Comparison of ENCODE assay signal across 14 cellular contexts in genomic region chr14:99537399-99537798, GRCh38. TPM values are rescaled to one million over a fixed set of nuclear protein-coding genes. Genes with fewer than 3 reads are reported as not detected.
DNase-seq lines count a peak whose midpoint lies in the region; ATAC-seq, FAIRE-seq and TF ChIP-seq lines count a peak whose summit lies in the region.
"Had no signal": no experiment of that assay in that cellular context is flagged by ENCODE, and none has a peak within 500 bp of the region (broad histone marks: within the 10 kb centered on the region; RNA-seq: fewer than 3 reads in every experiment).

No MANE protein-coding gene starts in this region.

- H3K4me2 ChIP-seq in BLaER1 = peak overlapping the region; percentile 86; the same call in 1 of the 2 replicates

- DNase-seq in NCI-H226 = peak; percentile 96
- DNase-seq in mucosa of descending colon = no peak
- no peak for DNase-seq in D721Med (ENCODE audit: insufficient read length, low spot score)
- DNase-seq in DMS53 treated with DMSO at 0.1 percent for 48 hours (lab: John Stamatoyannopoulos, UW; ENCODE audit: unreplicated experiment) = no peak
- DNase-seq: activated effector memory CD4-positive, alpha-beta T cell treated with Interleukin-2 at 50 U/mL for 16 hours; CD4-positive, alpha-beta T cell; NCI-H187; stimulated activated CD8-positive, alpha-beta memory T cell treated with anti-CD3 and anti-CD28 coated beads, Interleukin-4, amount 100 ng/mL, for 48 hours had no signal

- H3K4me1 ChIP-seq in BLaER1 (peaks cover 68% of the 10 kb centered on the region), esophagus (ENCODE audit: control insufficient read depth in 2 of 2, insufficient read depth in 2 of 2, low read length in 1 of 2) (peaks cover 11 to 28% of the 10 kb centered on the region in 2 donors), mucosa of descending colon (ENCODE audit: low read depth) (peaks cover 4% of the 10 kb centered on the region)

- ATAC-seq in mucosa of descending colon (peak; percentile 23), GM21423 (IDR thresholded peaks at IDR 0.05; ENCODE audit: unreplicated experiment) (no peak), HG03342 (IDR thresholded peaks at IDR 0.05; ENCODE audit: unreplicated experiment) (no peak)

- H3K9me3 ChIP-seq in BLaER1 (no peaks in the 10 kb centered on the region), esophagus (ENCODE audit: control insufficient read depth in 2 of 2, insufficient read depth in 1 of 2, low read depth in 1 of 2, low read length in 1 of 2) (no peaks in the 10 kb centered on the region), mucosa of descending colon (no peaks in the 10 kb centered on the region)

- TF ChIP-seq CTCF in mucosa of descending colon (IDR thresholded peaks at IDR 0.05) (no peak), D721Med (IDR thresholded peaks at IDR 0.05; ENCODE audit: insufficient read depth, missing control alignments) (no peak)

- H3K27ac ChIP-seq in BLaER1 = no peak overlapping the region
- peak overlapping the region; percentile 36 to 69 for H3K27ac ChIP-seq in esophagus (ENCODE audit: low read depth in 2 of 2, low read length in 1 of 2)
- H3K27ac ChIP-seq: epithelial cell of prostate, parathyroid adenoma had no signal

- H3K27me3 ChIP-seq in BLaER1 (no peaks in the 10 kb centered on the region), esophagus (ENCODE audit: control insufficient read depth in 1 of 2, insufficient read depth in 2 of 2, low read length in 2 of 2) (no peaks in the 10 kb centered on the region)

- WGBS in esophagus, 2 donors = 60 to 73% methylated on average over 6 of the region's 6 CpGs

- FAIRE-seq in D721Med (lab: Jason Lieb, UNC) = no peak

- H3K4me3 ChIP-seq in BLaER1 (no peak overlapping the region), esophagus (ENCODE audit: low read depth in 1 of 2, low read length in 2 of 2) (no peak overlapping the region), mucosa of descending colon (no peak overlapping the region)

- peaks cover 15% of the 10 kb centered on the region; the same call in 1 of the 2 replicates for H3K36me3 ChIP-seq in BLaER1
- peaks cover 0 to 13% of the 10 kb centered on the region in 2 donors for H3K36me3 ChIP-seq in esophagus (ENCODE audit: control insufficient read depth in 2 of 2, insufficient read depth in 2 of 2, low read length in 1 of 2)
- no peaks in the 10 kb centered on the region for H3K36me3 ChIP-seq in mucosa of descending colon (ENCODE audit: low read depth)

- H4K20me1 ChIP-seq in BLaER1 = peaks cover 100% of the 10 kb centered on the region

- intact Hi-C loops in mucosa of descending colon (cut with DNase I, micrococcal nuclease) = no loop called here

- H3K9ac ChIP-seq in BLaER1 = no peak overlapping the region
- H3K9ac ChIP-seq: parathyroid adenoma had no signal

RNA-seq across cellular contexts. Expression of gene CCNK, which starts 56.2 kb away (rescaled TPM):
- 10 to 100 TPM; 12.4 to 15.4 TPM for polyA plus RNA-seq in esophagus
- 10 to 100 TPM; 47.4 to 68.4 (median 64.5) TPM for total RNA-seq in mucosa of descending colon

RNA-seq across cellular contexts. Expression of gene SETD3, which starts 56.7 kb away (rescaled TPM):
- 10 to 100 TPM; 15.4 to 25.2 TPM for polyA plus RNA-seq in esophagus
- 100 to 1,000 TPM in 1 of 3 donors, 10 to 100 TPM in 2; 61.6 to 119 (median 61.6) TPM for total RNA-seq in mucosa of descending colon
